Comparison of ENCODE assay signal across 18 cellular contexts in the genomic region with DNA sequence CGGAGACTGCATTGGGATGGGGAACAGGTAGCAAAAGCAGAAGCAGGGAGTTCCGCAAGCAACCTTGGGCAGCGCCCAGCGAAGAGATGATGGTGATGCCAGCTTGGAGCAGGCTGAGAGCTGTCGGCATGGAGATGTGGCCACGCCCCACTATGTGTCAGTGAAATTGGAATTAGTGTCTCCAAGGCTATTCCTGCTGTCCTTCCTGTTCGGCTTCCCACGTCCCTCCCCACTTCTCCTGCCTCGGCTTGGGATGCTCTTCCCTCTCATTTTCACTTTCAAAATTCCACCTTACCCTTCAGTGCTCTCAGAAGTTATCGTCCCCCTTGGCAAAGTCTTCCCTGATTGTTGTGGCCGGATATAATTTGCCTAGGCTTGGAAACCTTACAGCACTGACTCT.
"Had no signal": no experiment of that assay in that cellular context is flagged by ENCODE, and none has a peak within 500 bp of the region (broad histone marks: within the 10 kb centered on the region; RNA-seq: fewer than 3 reads in every experiment).

No MANE protein-coding gene starts in this region.

- H3K4me1 ChIP-seq: parathyroid adenoma, thyroid gland had no signal

- H3K4me3 Mint-ChIP-seq: activated naive CD4-positive, alpha-beta T cell treated with anti-CD3 and anti-CD28 coated beads, Interleukin-2, amount 50 U/mL, for 24 hours; activated T-cell treated with anti-CD3 and anti-CD28 coated beads, Interleukin-2, amount 50 U/mL, for 72 hours; natural killer cell; T-helper 17 cell had no signal

- H3K4me3 ChIP-seq: ascending aorta, coronary artery, heart right ventricle, sigmoid colon, thyroid gland had no signal

- H3K36me3 Mint-ChIP-seq: activated naive CD4-positive, alpha-beta T cell treated with anti-CD3 and anti-CD28 coated beads, Interleukin-2, amount 50 U/mL, for 24 hours; natural killer cell had no signal

- H3K9ac ChIP-seq: parathyroid adenoma had no signal

- H2AFZ ChIP-seq: parathyroid adenoma had no signal

- FAIRE-seq: endometrium had no signal

- H3K9me3 Mint-ChIP-seq: activated naive CD4-positive, alpha-beta T cell treated with anti-CD3 and anti-CD28 coated beads, Interleukin-2, amount 50 U/mL, for 24 hours; natural killer cell had no signal

- H3K27me3 Mint-ChIP-seq: activated naive CD4-positive, alpha-beta T cell treated with anti-CD3 and anti-CD28 coated beads, Interleukin-2, amount 50 U/mL, for 24 hours had no signal

- H3K27ac Mint-ChIP-seq: activated naive CD4-positive, alpha-beta T cell treated with anti-CD3 and anti-CD28 coated beads, Interleukin-2, amount 50 U/mL, for 24 hours; activated T-cell treated with anti-CD3 and anti-CD28 coated beads, Interleukin-2, amount 50 U/mL, for 72 hours; natural killer cell; T-helper 17 cell had no signal

- H3K27me3 ChIP-seq: ascending aorta, neutrophil, sigmoid colon, thyroid gland had no signal

- H3K79me2 ChIP-seq: parathyroid adenoma had no signal

- H3K4me1 Mint-ChIP-seq: activated naive CD4-positive, alpha-beta T cell treated with anti-CD3 and anti-CD28 coated beads, Interleukin-2, amount 50 U/mL, for 24 hours; natural killer cell; T-helper 17 cell had no signal

- H3K36me3 ChIP-seq: ascending aorta, heart right ventricle, neutrophil, sigmoid colon, thyroid gland had no signal

- H3K27ac ChIP-seq: ascending aorta, coronary artery, heart right ventricle, neutrophil, parathyroid adenoma, sigmoid colon, thyroid gland, VCaP had no signal

- DNase-seq: activated CD4-positive, alpha-beta T cell treated with anti-CD3 and anti-CD28 coated beads for 1 hour; activated CD8-positive, alpha-beta memory T cell treated with anti-CD3 and anti-CD28 coated beads for 24 hours; activated effector memory CD4-positive, alpha-beta T cell treated with anti-CD3 and anti-CD28 coated beads, Interleukin-2, amount 50 U/mL, for 16 hours; activated T-cell treated with anti-CD3 and anti-CD28 coated beads, Interleukin-2, amount 50 U/mL, for 72 hours; heart right ventricle; natural killer cell; sigmoid colon; stimulated activated CD8-positive, alpha-beta memory T cell treated with anti-CD3 and anti-CD28 coated beads, Interleukin-4, amount 100 ng/mL, for 48 hours; stimulated activated naive CD4-positive, alpha-beta T cell; T-helper 17 cell; thyroid gland had no signal

- H3K9me3 ChIP-seq: ascending aorta, heart right ventricle, neutrophil, sigmoid colon, thyroid gland had no signal
